Comparison of ENCODE assay signal across 1 cellular context in the genomic region with DNA sequence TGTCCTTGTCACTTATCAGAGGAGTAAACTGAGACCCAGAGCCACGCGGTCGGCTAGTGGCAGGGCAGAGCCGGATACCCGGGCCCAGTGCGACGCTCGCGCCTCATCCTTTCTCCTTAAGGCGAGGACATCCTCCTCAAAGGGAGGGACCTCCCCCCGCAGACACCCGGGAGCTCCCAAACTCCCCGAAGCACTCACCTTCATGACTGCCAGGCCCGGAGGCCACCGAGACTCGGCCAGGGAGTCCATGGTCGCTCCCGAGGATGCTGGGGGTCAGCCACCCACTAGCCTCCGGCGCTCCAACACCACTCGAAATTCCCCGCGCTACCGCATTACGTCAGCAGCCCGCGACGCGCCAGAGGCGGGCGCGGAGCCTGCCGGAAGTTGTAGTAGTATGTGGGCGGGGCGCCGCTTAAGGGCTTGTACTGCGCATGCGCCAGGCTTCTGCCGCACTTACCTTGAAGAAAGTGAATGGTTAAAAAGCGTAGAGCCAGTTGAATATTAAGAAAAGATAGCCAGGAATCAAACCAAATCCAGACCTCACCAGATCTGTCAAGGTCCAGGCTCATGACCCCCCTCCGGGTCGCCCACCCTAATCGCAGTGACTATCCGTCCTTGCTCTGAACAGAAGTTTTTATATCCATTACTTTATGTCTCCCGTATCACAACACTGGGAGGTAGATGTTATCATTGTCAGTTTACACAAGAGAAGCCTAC.
TF ChIP-seq lines count a peak whose summit lies in the region.

A gene with protein sequence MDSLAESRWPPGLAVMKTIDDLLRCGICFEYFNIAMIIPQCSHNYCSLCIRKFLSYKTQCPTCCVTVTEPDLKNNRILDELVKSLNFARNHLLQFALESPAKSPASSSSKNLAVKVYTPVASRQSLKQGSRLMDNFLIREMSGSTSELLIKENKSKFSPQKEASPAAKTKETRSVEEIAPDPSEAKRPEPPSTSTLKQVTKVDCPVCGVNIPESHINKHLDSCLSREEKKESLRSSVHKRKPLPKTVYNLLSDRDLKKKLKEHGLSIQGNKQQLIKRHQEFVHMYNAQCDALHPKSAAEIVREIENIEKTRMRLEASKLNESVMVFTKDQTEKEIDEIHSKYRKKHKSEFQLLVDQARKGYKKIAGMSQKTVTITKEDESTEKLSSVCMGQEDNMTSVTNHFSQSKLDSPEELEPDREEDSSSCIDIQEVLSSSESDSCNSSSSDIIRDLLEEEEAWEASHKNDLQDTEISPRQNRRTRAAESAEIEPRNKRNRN (minus strand): TSS at position 336 of the 717 bp plus-strand sequence. CDS start 87 bp downstream, at position 249.

TF ChIP-seq in K562, 482 proteins besides CTCF, POLR2A, EP300 and RAD21 (continued from another document and continues in another):
- no peak for TF ChIP-seq ZNF354B (CRISPR knock-in tag; IDR thresholded peaks at IDR 0.05)
- no peak for TF ChIP-seq SPI1 (IDR thresholded peaks at IDR 0.05; ENCODE audit: borderline replicate concordance, low read depth, low read length)
- peak; percentile 100 for TF ChIP-seq MTA1 (IDR thresholded peaks at IDR 0.05; ENCODE audit: borderline replicate concordance)
- no peak for TF ChIP-seq MECOM (CRISPR knock-in tag; IDR thresholded peaks at IDR 0.05)
- TF ChIP-seq ARID2 (IDR thresholded peaks at IDR 0.05): no peak
- TF ChIP-seq, protein P1, sequence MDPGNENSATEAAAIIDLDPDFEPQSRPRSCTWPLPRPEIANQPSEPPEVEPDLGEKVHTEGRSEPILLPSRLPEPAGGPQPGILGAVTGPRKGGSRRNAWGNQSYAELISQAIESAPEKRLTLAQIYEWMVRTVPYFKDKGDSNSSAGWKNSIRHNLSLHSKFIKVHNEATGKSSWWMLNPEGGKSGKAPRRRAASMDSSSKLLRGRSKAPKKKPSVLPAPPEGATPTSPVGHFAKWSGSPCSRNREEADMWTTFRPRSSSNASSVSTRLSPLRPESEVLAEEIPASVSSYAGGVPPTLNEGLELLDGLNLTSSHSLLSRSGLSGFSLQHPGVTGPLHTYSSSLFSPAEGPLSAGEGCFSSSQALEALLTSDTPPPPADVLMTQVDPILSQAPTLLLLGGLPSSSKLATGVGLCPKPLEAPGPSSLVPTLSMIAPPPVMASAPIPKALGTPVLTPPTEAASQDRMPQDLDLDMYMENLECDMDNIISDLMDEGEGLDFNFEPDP (CRISPR knock-in tag; IDR thresholded peaks at IDR 0.05): 0 out of 2 replicates have a peak, but pooled peaks have one; percentile 2
- no peak for TF ChIP-seq RFX7 (CRISPR knock-in tag; IDR thresholded peaks at IDR 0.05)
- peak; percentile 57; the same call in 1 of the 2 replicates for TF ChIP-seq CEBPG (CRISPR knock-in tag; IDR thresholded peaks at IDR 0.05)
- TF ChIP-seq CEBPG (tag; conservative IDR thresholded peaks at IDR 0.05 in 1 of 2, IDR thresholded peaks at IDR 0.05 in 1 of 2): 0 out of 4 replicates have a peak, but pooled peaks of 1 of the 2 experiments have one; percentile 7
- peak; percentile 74 for TF ChIP-seq ZEB2 (IDR thresholded peaks at IDR 0.05)
- peak; percentile 85 for TF ChIP-seq EGR1 (conservative IDR thresholded peaks at IDR 0.05)
- TF ChIP-seq NCOA4 (IDR thresholded peaks at IDR 0.05; ENCODE audit: partially characterized antibody): no peak
- TF ChIP-seq, protein P2, sequence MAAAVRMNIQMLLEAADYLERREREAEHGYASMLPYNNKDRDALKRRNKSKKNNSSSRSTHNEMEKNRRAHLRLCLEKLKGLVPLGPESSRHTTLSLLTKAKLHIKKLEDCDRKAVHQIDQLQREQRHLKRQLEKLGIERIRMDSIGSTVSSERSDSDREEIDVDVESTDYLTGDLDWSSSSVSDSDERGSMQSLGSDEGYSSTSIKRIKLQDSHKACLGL (CRISPR knock-in tag; IDR thresholded peaks at IDR 0.05; ENCODE audit: borderline replicate concordance, poor library complexity, severe bottlenecking): no peak
- no peak for TF ChIP-seq RUNX1 (IDR thresholded peaks at IDR 0.05; ENCODE audit: low read depth)
- TF ChIP-seq ZNF12 (CRISPR knock-in tag; IDR thresholded peaks at IDR 0.05): peak; percentile 53; the same call in 1 of the 2 replicates
- TF ChIP-seq RHOXF2B (CRISPR knock-in tag; conservative IDR thresholded peaks at IDR 0.05): no peak
- no peak for TF ChIP-seq EWSR1 (IDR thresholded peaks at IDR 0.05; ENCODE audit: borderline replicate concordance, low read depth, partially characterized antibody)
- TF ChIP-seq, protein P3, sequence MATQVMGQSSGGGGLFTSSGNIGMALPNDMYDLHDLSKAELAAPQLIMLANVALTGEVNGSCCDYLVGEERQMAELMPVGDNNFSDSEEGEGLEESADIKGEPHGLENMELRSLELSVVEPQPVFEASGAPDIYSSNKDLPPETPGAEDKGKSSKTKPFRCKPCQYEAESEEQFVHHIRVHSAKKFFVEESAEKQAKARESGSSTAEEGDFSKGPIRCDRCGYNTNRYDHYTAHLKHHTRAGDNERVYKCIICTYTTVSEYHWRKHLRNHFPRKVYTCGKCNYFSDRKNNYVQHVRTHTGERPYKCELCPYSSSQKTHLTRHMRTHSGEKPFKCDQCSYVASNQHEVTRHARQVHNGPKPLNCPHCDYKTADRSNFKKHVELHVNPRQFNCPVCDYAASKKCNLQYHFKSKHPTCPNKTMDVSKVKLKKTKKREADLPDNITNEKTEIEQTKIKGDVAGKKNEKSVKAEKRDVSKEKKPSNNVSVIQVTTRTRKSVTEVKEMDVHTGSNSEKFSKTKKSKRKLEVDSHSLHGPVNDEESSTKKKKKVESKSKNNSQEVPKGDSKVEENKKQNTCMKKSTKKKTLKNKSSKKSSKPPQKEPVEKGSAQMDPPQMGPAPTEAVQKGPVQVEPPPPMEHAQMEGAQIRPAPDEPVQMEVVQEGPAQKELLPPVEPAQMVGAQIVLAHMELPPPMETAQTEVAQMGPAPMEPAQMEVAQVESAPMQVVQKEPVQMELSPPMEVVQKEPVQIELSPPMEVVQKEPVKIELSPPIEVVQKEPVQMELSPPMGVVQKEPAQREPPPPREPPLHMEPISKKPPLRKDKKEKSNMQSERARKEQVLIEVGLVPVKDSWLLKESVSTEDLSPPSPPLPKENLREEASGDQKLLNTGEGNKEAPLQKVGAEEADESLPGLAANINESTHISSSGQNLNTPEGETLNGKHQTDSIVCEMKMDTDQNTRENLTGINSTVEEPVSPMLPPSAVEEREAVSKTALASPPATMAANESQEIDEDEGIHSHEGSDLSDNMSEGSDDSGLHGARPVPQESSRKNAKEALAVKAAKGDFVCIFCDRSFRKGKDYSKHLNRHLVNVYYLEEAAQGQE (CRISPR knock-in tag; IDR thresholded peaks at IDR 0.05; ENCODE audit: low read depth): peak; percentile 45; the same call in 1 of the 2 replicates
- TF ChIP-seq, protein P4, sequence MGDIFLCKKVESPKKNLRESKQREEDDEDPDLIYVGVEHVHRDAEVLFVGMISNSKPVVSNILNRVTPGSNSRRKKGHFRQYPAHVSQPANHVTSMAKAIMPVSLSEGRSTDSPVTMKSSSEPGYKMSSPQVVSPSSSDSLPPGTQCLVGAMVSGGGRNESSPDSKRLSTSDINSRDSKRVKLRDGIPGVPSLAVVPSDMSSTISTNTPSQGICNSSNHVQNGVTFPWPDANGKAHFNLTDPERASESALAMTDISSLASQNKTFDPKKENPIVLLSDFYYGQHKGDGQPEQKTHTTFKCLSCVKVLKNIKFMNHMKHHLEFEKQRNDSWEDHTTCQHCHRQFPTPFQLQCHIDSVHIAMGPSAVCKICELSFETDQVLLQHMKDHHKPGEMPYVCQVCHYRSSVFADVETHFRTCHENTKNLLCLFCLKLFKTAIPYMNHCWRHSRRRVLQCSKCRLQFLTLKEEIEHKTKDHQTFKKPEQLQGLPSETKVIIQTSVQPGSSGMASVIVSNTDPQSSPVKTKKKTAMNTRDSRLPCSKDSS (IDR thresholded peaks at IDR 0.05; ENCODE audit: low read depth, partially characterized antibody): no peak
- TF ChIP-seq, protein P5, sequence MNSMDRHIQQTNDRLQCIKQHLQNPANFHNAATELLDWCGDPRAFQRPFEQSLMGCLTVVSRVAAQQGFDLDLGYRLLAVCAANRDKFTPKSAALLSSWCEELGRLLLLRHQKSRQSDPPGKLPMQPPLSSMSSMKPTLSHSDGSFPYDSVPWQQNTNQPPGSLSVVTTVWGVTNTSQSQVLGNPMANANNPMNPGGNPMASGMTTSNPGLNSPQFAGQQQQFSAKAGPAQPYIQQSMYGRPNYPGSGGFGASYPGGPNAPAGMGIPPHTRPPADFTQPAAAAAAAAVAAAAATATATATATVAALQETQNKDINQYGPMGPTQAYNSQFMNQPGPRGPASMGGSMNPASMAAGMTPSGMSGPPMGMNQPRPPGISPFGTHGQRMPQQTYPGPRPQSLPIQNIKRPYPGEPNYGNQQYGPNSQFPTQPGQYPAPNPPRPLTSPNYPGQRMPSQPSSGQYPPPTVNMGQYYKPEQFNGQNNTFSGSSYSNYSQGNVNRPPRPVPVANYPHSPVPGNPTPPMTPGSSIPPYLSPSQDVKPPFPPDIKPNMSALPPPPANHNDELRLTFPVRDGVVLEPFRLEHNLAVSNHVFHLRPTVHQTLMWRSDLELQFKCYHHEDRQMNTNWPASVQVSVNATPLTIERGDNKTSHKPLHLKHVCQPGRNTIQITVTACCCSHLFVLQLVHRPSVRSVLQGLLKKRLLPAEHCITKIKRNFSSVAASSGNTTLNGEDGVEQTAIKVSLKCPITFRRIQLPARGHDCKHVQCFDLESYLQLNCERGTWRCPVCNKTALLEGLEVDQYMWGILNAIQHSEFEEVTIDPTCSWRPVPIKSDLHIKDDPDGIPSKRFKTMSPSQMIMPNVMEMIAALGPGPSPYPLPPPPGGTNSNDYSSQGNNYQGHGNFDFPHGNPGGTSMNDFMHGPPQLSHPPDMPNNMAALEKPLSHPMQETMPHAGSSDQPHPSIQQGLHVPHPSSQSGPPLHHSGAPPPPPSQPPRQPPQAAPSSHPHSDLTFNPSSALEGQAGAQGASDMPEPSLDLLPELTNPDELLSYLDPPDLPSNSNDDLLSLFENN (IDR thresholded peaks at IDR 0.05; ENCODE audit: low read depth in 2 of 2, low read length in 2 of 2): no peak
- no peak for TF ChIP-seq FOXA1 (IDR thresholded peaks at IDR 0.05; ENCODE audit: borderline replicate concordance)
- no peak for TF ChIP-seq HDGF (IDR thresholded peaks at IDR 0.05)
- TF ChIP-seq ZNF133 (CRISPR knock-in tag; IDR thresholded peaks at IDR 0.05): no peak
- no peak for TF ChIP-seq ZNF699 (CRISPR knock-in tag; IDR thresholded peaks at IDR 0.05; ENCODE audit: insufficient replicate concordance)
- peak; percentile 89 to 97 for TF ChIP-seq TEAD1 (CRISPR knock-in tag; IDR thresholded peaks at IDR 0.05)
- TF ChIP-seq U2AF1 (optimal IDR thresholded peaks at IDR 0.05; ENCODE audit: low read depth, low read length): no peak
- no peak for TF ChIP-seq ZNF77 (CRISPR knock-in tag; IDR thresholded peaks at IDR 0.05)
- TF ChIP-seq ADNP (tag; IDR thresholded peaks at IDR 0.05): no peak
- TF ChIP-seq MXI1 (IDR thresholded peaks at IDR 0.05; ENCODE audit: low read depth, low read length): no peak
- TF ChIP-seq HDAC1 (IDR thresholded peaks at IDR 0.05): peak in 1 of 2 experiments; percentile 96; a peak in 2 of 4 replicates
- TF ChIP-seq, protein P6, sequence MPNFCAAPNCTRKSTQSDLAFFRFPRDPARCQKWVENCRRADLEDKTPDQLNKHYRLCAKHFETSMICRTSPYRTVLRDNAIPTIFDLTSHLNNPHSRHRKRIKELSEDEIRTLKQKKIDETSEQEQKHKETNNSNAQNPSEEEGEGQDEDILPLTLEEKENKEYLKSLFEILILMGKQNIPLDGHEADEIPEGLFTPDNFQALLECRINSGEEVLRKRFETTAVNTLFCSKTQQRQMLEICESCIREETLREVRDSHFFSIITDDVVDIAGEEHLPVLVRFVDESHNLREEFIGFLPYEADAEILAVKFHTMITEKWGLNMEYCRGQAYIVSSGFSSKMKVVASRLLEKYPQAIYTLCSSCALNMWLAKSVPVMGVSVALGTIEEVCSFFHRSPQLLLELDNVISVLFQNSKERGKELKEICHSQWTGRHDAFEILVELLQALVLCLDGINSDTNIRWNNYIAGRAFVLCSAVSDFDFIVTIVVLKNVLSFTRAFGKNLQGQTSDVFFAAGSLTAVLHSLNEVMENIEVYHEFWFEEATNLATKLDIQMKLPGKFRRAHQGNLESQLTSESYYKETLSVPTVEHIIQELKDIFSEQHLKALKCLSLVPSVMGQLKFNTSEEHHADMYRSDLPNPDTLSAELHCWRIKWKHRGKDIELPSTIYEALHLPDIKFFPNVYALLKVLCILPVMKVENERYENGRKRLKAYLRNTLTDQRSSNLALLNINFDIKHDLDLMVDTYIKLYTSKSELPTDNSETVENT (CRISPR knock-in tag; IDR thresholded peaks at IDR 0.05): 0 out of 2 replicates have a peak, but pooled peaks have one; percentile 71
- no peak for TF ChIP-seq GATAD2A (IDR thresholded peaks at IDR 0.05)
- TF ChIP-seq TFAM (CRISPR knock-in tag; conservative IDR thresholded peaks at IDR 0.05): no peak
- no peak for TF ChIP-seq CCAR2 (IDR thresholded peaks at IDR 0.05; ENCODE audit: low read depth, low read length)
- TF ChIP-seq CREBBP (IDR thresholded peaks at IDR 0.05; ENCODE audit: low read depth, low read length): no peak
- no peak for TF ChIP-seq ZNF184 (CRISPR knock-in tag; IDR thresholded peaks at IDR 0.05)
- no peak for TF ChIP-seq ZNF778 (CRISPR knock-in tag; IDR thresholded peaks at IDR 0.05)
- no peak for TF ChIP-seq KLF6 (CRISPR knock-in tag; IDR thresholded peaks at IDR 0.05; ENCODE audit: borderline replicate concordance)
- TF ChIP-seq ZC3H4 (CRISPR knock-in tag; IDR thresholded peaks at IDR 0.05; ENCODE audit: borderline replicate concordance): no peak
- TF ChIP-seq POLR2H (tag; IDR thresholded peaks at IDR 0.05; ENCODE audit: low read depth): no peak
- TF ChIP-seq, protein P7, sequence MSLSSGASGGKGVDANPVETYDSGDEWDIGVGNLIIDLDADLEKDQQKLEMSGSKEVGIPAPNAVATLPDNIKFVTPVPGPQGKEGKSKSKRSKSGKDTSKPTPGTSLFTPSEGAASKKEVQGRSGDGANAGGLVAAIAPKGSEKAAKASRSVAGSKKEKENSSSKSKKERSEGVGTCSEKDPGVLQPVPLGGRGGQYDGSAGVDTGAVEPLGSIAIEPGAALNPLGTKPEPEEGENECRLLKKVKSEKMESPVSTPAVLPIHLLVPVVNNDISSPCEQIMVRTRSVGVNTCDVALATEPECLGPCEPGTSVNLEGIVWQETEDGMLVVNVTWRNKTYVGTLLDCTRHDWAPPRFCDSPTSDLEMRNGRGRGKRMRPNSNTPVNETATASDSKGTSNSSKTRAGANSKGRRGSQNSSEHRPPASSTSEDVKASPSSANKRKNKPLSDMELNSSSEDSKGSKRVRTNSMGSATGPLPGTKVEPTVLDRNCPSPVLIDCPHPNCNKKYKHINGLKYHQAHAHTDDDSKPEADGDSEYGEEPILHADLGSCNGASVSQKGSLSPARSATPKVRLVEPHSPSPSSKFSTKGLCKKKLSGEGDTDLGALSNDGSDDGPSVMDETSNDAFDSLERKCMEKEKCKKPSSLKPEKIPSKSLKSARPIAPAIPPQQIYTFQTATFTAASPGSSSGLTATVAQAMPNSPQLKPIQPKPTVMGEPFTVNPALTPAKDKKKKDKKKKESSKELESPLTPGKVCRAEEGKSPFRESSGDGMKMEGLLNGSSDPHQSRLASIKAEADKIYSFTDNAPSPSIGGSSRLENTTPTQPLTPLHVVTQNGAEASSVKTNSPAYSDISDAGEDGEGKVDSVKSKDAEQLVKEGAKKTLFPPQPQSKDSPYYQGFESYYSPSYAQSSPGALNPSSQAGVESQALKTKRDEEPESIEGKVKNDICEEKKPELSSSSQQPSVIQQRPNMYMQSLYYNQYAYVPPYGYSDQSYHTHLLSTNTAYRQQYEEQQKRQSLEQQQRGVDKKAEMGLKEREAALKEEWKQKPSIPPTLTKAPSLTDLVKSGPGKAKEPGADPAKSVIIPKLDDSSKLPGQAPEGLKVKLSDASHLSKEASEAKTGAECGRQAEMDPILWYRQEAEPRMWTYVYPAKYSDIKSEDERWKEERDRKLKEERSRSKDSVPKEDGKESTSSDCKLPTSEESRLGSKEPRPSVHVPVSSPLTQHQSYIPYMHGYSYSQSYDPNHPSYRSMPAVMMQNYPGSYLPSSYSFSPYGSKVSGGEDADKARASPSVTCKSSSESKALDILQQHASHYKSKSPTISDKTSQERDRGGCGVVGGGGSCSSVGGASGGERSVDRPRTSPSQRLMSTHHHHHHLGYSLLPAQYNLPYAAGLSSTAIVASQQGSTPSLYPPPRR (CRISPR knock-in tag; IDR thresholded peaks at IDR 0.05; ENCODE audit: borderline replicate concordance): no peak
